Comparison of ENCODE assay signal across 25 cellular contexts in genomic region chr3:67045711-67046465, GRCh38. TPM values are rescaled to one million over a fixed set of nuclear protein-coding genes. Genes with fewer than 3 reads are reported as not detected.
DNase-seq lines count a peak whose midpoint lies in the region; ATAC-seq, FAIRE-seq and TF ChIP-seq lines count a peak whose summit lies in the region.
"Had no signal": no experiment of that assay in that cellular context is flagged by ENCODE, and none has a peak within 500 bp of the region (broad histone marks: within the 10 kb centered on the region; RNA-seq: fewer than 3 reads in every experiment).

No MANE protein-coding gene starts in this region.

- H3K27ac Mint-ChIP-seq in naive B cell (peak overlapping the region in 4 of 6 donors; percentile 36 to 92 (median 82)), immature natural killer cell (no peak overlapping the region)

- peaks cover 3 to 11% (median 6%) of the 10 kb centered on the region in 7 donors for H3K9me3 Mint-ChIP-seq in naive B cell
- peaks cover 0 to 7% (median 0%) of the 10 kb centered on the region in 6 donors for H3K9me3 Mint-ChIP-seq in immature natural killer cell

- TF ChIP-seq CTCF in OCI-LY3 (IDR thresholded peaks at IDR 0.05; ENCODE audit: low read depth, low read length): peak; percentile 20; the same call in 1 of the 2 replicates

- no peaks in the 10 kb centered on the region for H3K27me3 ChIP-seq in OCI-LY3 (ENCODE audit: low read depth, low read length)
- H3K27me3 ChIP-seq: BE2C had no signal

- no peaks in the 10 kb centered on the region for H3K79me2 ChIP-seq in OCI-LY3 (ENCODE audit: low read length)

- H3K9ac ChIP-seq in OCI-LY3 (ENCODE audit: low read length): peak overlapping the region; percentile 7; the same call in 1 of the 2 replicates

- peak; percentile 18 for ATAC-seq in GM19328 (IDR thresholded peaks at IDR 0.05; ENCODE audit: unreplicated experiment)
- no peak for ATAC-seq in naive B cell (ENCODE audit: low read depth in 2 of 2)
- ATAC-seq in left colon: no peak
- no peak for ATAC-seq in GM21515 (IDR thresholded peaks at IDR 0.05; ENCODE audit: unreplicated experiment)
- ATAC-seq: HCT116, HepG2 had no signal

- peaks cover 10% of the 10 kb centered on the region for H3K9me3 ChIP-seq in OCI-LY3 (ENCODE audit: insufficient read depth, low read length)
- H3K9me3 ChIP-seq: BE2C had no signal

- H3K36me3 Mint-ChIP-seq in naive B cell (peaks cover 0 to 12% of the 10 kb centered on the region in 2 donors), immature natural killer cell (no peaks in the 10 kb centered on the region)

- H2AFZ ChIP-seq in OCI-LY3 (ENCODE audit: low read depth, low read length): peak overlapping the region; percentile 41; the same call in 1 of the 2 replicates
- H2AFZ ChIP-seq: PC-9 had no signal

- H3K27ac ChIP-seq in OCI-LY3 (ENCODE audit: low read length): peak overlapping the region; percentile 94
- H3K27ac ChIP-seq: HL-60, PC-9, SK-N-MC had no signal

- no peaks in the 10 kb centered on the region for H4K20me1 ChIP-seq in OCI-LY3 (ENCODE audit: insufficient read depth, low read length)

- H3K4me3 ChIP-seq in OCI-LY3 (ENCODE audit: low read length): peak overlapping the region; percentile 32
- H3K4me3 ChIP-seq: PC-9, SK-N-MC had no signal

- DNase-seq in naive B cell (no peak), OCI-M1 (lab: John Stamatoyannopoulos, UW) (no peak), immature natural killer cell (no peak), left colon (no peak)
- DNase-seq: BE2C, DMS53, EL, GOT3, KBM-7, NCI-H1105 treated with DMSO at 0.1 percent for 48 hours, NCI-H2081 treated with DMSO at 0.1 percent for 48 hours, NCI-H2171 treated with DMSO at 0.1 percent for 48 hours, NCI-H524 treated with DMSO at 0.1 percent for 48 hours, PC-9, RPMI8226, SHP77 treated with DMSO at 0.1 percent for 48 hours had no signal

- H3K27me3 Mint-ChIP-seq in naive B cell (no peaks in the 10 kb centered on the region), immature natural killer cell (ENCODE audit: low read depth in 3 of 3) (peaks cover 0 to 5% (median 5%) of the 10 kb centered on the region in 3 donors)

- FAIRE-seq in G401.6 (lab: Jason Lieb, UNC): peak; percentile 25
- FAIRE-seq: D721Med, HepG2 had no signal

- peak overlapping the region; percentile 85 for H3K4me2 ChIP-seq in OCI-LY3 (ENCODE audit: low read length)
- H3K4me2 ChIP-seq: PC-9 had no signal

- intact Hi-C loops in left colon (cut with DNase I, micrococcal nuclease): no loop called here

- H3K4me3 Mint-ChIP-seq in naive B cell (peak overlapping the region in 6 of 8 donors; percentile 26 to 78 (median 60)), immature natural killer cell (no peak overlapping the region)

- H3K4me1 Mint-ChIP-seq in naive B cell (peaks cover 34 to 54% (median 35%) of the 10 kb centered on the region in 3 donors), immature natural killer cell (peaks cover 2 to 7% of the 10 kb centered on the region in 2 donors)

- H3K4me1 ChIP-seq in OCI-LY3 (ENCODE audit: low read length): peaks cover 47% of the 10 kb centered on the region
- H3K4me1 ChIP-seq: BE2C had no signal

- peaks cover 8% of the 10 kb centered on the region for H3K36me3 ChIP-seq in OCI-LY3 (replicated peaks; ENCODE audit: low read depth, low read length)
- H3K36me3 ChIP-seq: BE2C had no signal

RNA-seq across cellular contexts. Expression of gene KBTBD8, which starts 47.8 kb away (rescaled TPM):
- polyA plus RNA-seq in naive B cell (ENCODE audit: low read depth in 6 of 6) (10 to 100 TPM; 19.6 to 28.0 (median 21.9) TPM), immature natural killer cell (1 to 10 TPM; 2.8 to 4.0 (median 3.0) TPM)
- 1 to 10 TPM; 2.6 to 3.4 TPM for total RNA-seq in left colon
- total RNA-seq: PC-9 had no signal

Comparison
In these comparisons a context has a peak if more than half of its experiments do, and no peak if none do; other contexts are left out.
1. H3K27ac Mint-ChIP-seq: peak in naive B cell (4 of 6); none in immature natural killer cell (0 of 6).
2. H3K4me3 Mint-ChIP-seq: peak in naive B cell (6 of 8); none in immature natural killer cell (0 of 5).
3. RNA of gene KBTBD8, which starts 47.8 kb away (polyA plus RNA-seq): 19.6 to 28.0 TPM in naive B cell; 2.8 to 4.0 TPM in immature natural killer cell; every median in the first group is over 4 times any median in the second.